ENCODE assay signal across 8 cellular contexts in genomic region chr19:53132231-53132991, GRCh38. TPM values are rescaled to one million over a fixed set of nuclear protein-coding genes. Genes with fewer than 3 reads are reported as not detected.
A peak's percentile ranks its signal among the peaks of the same experiment; 100 is the strongest.
DNase-seq lines count a peak whose midpoint lies in the region; ATAC-seq, FAIRE-seq and TF ChIP-seq lines count a peak whose summit lies in the region.

ZNF415 (minus strand) TSS chr19:53132910; CDS start chr19:53122676, 10,234 bp downstream.

- intact Hi-C loops in activated T-helper 1 cell treated with anti-CD3 and anti-CD28 coated beads, Interleukin-12 subunit alpha, Interleukin-12 subunit beta, Interleukin-2, Interleukin-4 antibody, amounts not matched to agents 30 ng/mL and 10 ng/mL and 1 ng/mL, durations not matched to agents 14 hours and 24 hours and 36 hours (cut with micrococcal nuclease), result no loop called here

- H3K36me3 Mint-ChIP-seq in activated T-helper 1 cell treated with anti-CD3 and anti-CD28 coated beads, Interleukin-12 subunit alpha, Interleukin-12 subunit beta, Interleukin-2, Interleukin-4 antibody, amounts not matched to agents 30 ng/mL and 10 ng/mL and 1 ng/mL, durations not matched to agents 14 hours and 24 hours and 36 hours (ENCODE audit: low read depth), result no peaks in the 10 kb centered on the region

- peaks cover 7% of the 10 kb centered on the region for H3K4me1 Mint-ChIP-seq in activated T-helper 1 cell treated with anti-CD3 and anti-CD28 coated beads, Interleukin-12 subunit alpha, Interleukin-12 subunit beta, Interleukin-2, Interleukin-4 antibody, amounts not matched to agents 30 ng/mL and 10 ng/mL and 1 ng/mL, durations not matched to agents 14 hours and 24 hours and 36 hours (ENCODE audit: low read depth)

- no peak for FAIRE-seq in D721Med (lab: Jason Lieb, UNC)

- peak within 1 kb of the TSS; percentile 58 for H3K4me3 Mint-ChIP-seq in activated T-helper 1 cell treated with anti-CD3 and anti-CD28 coated beads, Interleukin-12 subunit alpha, Interleukin-12 subunit beta, Interleukin-2, Interleukin-4 antibody, amounts not matched to agents 30 ng/mL and 10 ng/mL and 1 ng/mL, durations not matched to agents 14 hours and 24 hours and 36 hours

- no peaks in the 10 kb centered on the region for H3K27me3 Mint-ChIP-seq in activated T-helper 1 cell treated with anti-CD3 and anti-CD28 coated beads, Interleukin-12 subunit alpha, Interleukin-12 subunit beta, Interleukin-2, Interleukin-4 antibody, amounts not matched to agents 30 ng/mL and 10 ng/mL and 1 ng/mL, durations not matched to agents 14 hours and 24 hours and 36 hours (ENCODE audit: insufficient read depth)

- H3K9me3 Mint-ChIP-seq in activated T-helper 1 cell treated with anti-CD3 and anti-CD28 coated beads, Interleukin-12 subunit alpha, Interleukin-12 subunit beta, Interleukin-2, Interleukin-4 antibody, amounts not matched to agents 30 ng/mL and 10 ng/mL and 1 ng/mL, durations not matched to agents 14 hours and 24 hours and 36 hours, result peaks cover 60% of the 10 kb centered on the region

- H3K4me3 ChIP-seq in fibroblast of the aortic adventitia (ENCODE audit: low read depth, low read length), result peak within 1 kb of the TSS; percentile 53

- H3K27ac Mint-ChIP-seq in activated T-helper 1 cell treated with anti-CD3 and anti-CD28 coated beads, Interleukin-12 subunit alpha, Interleukin-12 subunit beta, Interleukin-2, Interleukin-4 antibody, amounts not matched to agents 30 ng/mL and 10 ng/mL and 1 ng/mL, durations not matched to agents 14 hours and 24 hours and 36 hours, result no peak within 1 kb of the TSS

- DNase-seq in D721Med (ENCODE audit: insufficient read length, low spot score), result peak; percentile 61
- peak; percentile 34 for DNase-seq in NCI-H2196 treated with DMSO at 0.1 percent for 48 hours (lab: John Stamatoyannopoulos, UW; ENCODE audit: unreplicated experiment)
- peak; percentile 21 for DNase-seq in activated T-helper 1 cell treated with anti-CD3 and anti-CD28 coated beads, Interleukin-12 subunit alpha, Interleukin-12 subunit beta, Interleukin-2, Interleukin-4 antibody, amounts not matched to agents 30 ng/mL and 10 ng/mL and 1 ng/mL, durations not matched to agents 14 hours and 24 hours and 36 hours (ENCODE audit: low spot score)
- DNase-seq in fibroblast of the aortic adventitia (ENCODE audit: low read depth), result peak; percentile 47
- DNase-seq in myocyte (ENCODE audit: low read depth), result peak; percentile 53
- peak; percentile 2 to 10 for DNase-seq in stimulated activated CD8-positive, alpha-beta memory T cell treated with anti-CD3 and anti-CD28 coated beads, Interleukin-7, amount 100 ng/mL, for 48 hours (ENCODE audit: extremely low read depth in 1 of 2, low read depth in 1 of 2)

- ATAC-seq in GM18907 (IDR thresholded peaks at IDR 0.05; ENCODE audit: unreplicated experiment) (no peak), HG02763 (IDR thresholded peaks at IDR 0.05; ENCODE audit: unreplicated experiment) (no peak)

- TF ChIP-seq CTCF in D721Med (IDR thresholded peaks at IDR 0.05; ENCODE audit: insufficient read depth, missing control alignments) (no peak), fibroblast of the aortic adventitia (IDR thresholded peaks at IDR 0.05; ENCODE audit: insufficient read depth, low read length) (no peak)

RNA-seq across cellular contexts. Expression of gene ZNF415, which starts in this region (rescaled TPM):
- total RNA-seq in activated T-helper 1 cell treated with anti-CD3 and anti-CD28 coated beads, Interleukin-12 subunit alpha, Interleukin-12 subunit beta, Interleukin-2, Interleukin-4 antibody, amounts not matched to agents 30 ng/mL and 10 ng/mL and 1 ng/mL, durations not matched to agents 14 hours and 24 hours and 36 hours, result 0.20 and 0.21 TPM in 2 replicates
- 2.3 and 4.1 TPM in 2 replicates for total RNA-seq in fibroblast of the aortic adventitia (ENCODE audit: low replicate concordance)
- total RNA-seq in myocyte, result 3.7 and 6.9 TPM in 2 replicates
- 3.2 TPM for polyA plus RNA-seq in myocyte (2012)

Comparison
In these comparisons a context has a peak if more than half of its experiments do, and no peak if none do; other contexts are left out.
1. Peak in DNase-seq in activated T-helper 1 cell treated with anti-CD3 and anti-CD28 coated beads, Interleukin-12 subunit alpha, Interleukin-12 subunit beta, Interleukin-2, Interleukin-4 antibody, amounts not matched to agents 30 ng/mL and 10 ng/mL and 1 ng/mL, durations not matched to agents 14 hours and 24 hours and 36 hours; RNA of the gene not detected or under 1 TPM.
2. DNase-seq: peak in every context shown above with its lines; median percentile 61 in D721Med; 53 in myocyte; 47 in fibroblast of the aortic adventitia; 34 in NCI-H2196 treated with DMSO at 0.1 percent for 48 hours; 21 in activated T-helper 1 cell treated with anti-CD3 and anti-CD28 coated beads, Interleukin-12 subunit alpha, Interleukin-12 subunit beta, Interleukin-2, Interleukin-4 antibody, amounts not matched to agents 30 ng/mL and 10 ng/mL and 1 ng/mL, durations not matched to agents 14 hours and 24 hours and 36 hours; 6 in stimulated activated CD8-positive, alpha-beta memory T cell treated with anti-CD3 and anti-CD28 coated beads, Interleukin-7, amount 100 ng/mL, for 48 hours.